1 cellular context compared by ENCODE assay signal in genomic region chr16:81654346-81654745, GRCh38.
A peak's percentile ranks its signal among the peaks of the same experiment; 100 is the strongest.
TF ChIP-seq lines count a peak whose summit lies in the region.

No MANE protein-coding gene starts in this region.

TF ChIP-seq in IMR-90, 13 proteins besides CTCF, POLR2A, EP300 and RAD21:
- no peak for TF ChIP-seq RCOR1 (IDR thresholded peaks at IDR 0.05; ENCODE audit: insufficient replicate concordance, low read length)
- peak; percentile 38; the same call in 1 of the 2 replicates for TF ChIP-seq MXI1 (IDR thresholded peaks at IDR 0.05; ENCODE audit: borderline replicate concordance, low read depth, low read length)
- no peak for TF ChIP-seq MAZ (IDR thresholded peaks at IDR 0.05; ENCODE audit: borderline replicate concordance, low read depth, low read length)
